Comparison of ENCODE assay signal across 9 cellular contexts in the genomic region with DNA sequence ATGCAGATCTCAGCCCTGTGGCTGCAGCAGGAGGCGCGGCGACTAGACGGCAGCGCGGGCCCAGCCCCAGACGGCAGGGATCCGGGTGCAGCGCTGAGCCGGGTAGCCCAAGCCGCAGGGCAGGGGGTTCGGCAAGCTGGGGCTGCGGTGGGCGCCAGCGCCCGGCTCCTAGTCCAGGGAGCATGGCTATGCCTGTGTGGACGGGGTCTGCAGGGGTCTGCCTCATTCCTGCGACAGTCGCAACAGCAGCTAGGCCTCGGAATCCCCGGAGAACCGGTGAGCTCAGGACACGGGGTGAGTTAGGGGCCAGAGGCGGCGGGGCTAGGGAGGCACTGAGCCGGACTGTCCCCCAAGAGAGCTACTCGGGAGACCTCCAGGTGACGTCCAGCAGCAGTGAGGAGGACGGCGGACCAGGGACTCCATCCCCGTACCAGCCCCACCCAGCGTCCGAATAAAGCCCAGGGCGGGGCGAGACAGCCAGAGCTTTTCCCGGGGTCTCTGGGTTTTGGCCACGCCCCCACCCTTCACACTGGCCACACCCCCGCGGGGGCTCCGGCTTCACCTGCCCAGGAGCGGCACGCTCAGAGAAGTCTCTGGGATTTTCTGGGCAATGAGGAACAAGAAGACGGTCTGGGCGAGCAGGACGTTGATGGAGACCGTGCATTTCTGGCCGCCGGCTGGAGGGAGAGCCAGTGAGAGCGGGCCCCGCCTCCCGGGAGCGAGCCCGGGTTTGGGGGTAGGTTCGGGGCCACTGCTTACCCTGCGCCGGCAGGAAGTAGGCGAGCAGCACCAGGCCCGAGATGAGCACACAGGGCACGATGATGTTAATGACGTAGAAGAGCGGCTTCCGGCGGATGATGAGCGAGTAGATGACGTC. TPM values are rescaled to one million over a fixed set of nuclear protein-coding genes. Genes with fewer than 3 reads are reported as not detected.
DNase-seq lines count a peak whose midpoint lies in the region; ATAC-seq and TF ChIP-seq lines count a peak whose summit lies in the region.
"Had no signal": no experiment of that assay in that cellular context is flagged by ENCODE, and none has a peak within 500 bp of the region (broad histone marks: within the 10 kb centered on the region; RNA-seq: fewer than 3 reads in every experiment).

No MANE protein-coding gene starts in this region.

- TF ChIP-seq CTCF in astrocyte of the cerebellum (IDR thresholded peaks at IDR 0.05; ENCODE audit: low read depth, low read length, missing control alignments) (no peak), right lobe of liver (IDR thresholded peaks at IDR 0.05) (no peak), BE2C (IDR thresholded peaks at IDR 0.05; ENCODE audit: low read depth, low read length) (no peak)

- in situ Hi-C loops in astrocyte of the cerebellum (cut with HindIII; ENCODE audit: low sequenced_read_pairs), result no loop called here

- CTCF ChIA-PET in T-cell (lab: Charles Lee), result interaction anchor here in 1 of 2 donors (1.1 to 1.7 kb wide), 2 partner anchors 135 to 191 kb away, joined by 4 to 7 read pairs; partner anchors contain the start of gene ARRB2

- POLR2A ChIA-PET in T-cell (lab: Charles Lee), result no interaction called here

- H3K27me3 ChIP-seq in right lobe of liver, result no peaks in the 10 kb centered on the region
- no peaks in the 10 kb centered on the region for H3K27me3 ChIP-seq in BE2C

- intact Hi-C loops in right lobe of liver (cut with DNase I), result loop anchor here in 1 of 2 donors (5.0 kb wide), 1 partner anchor 162 kb away; no protein-coding TSS in a partner anchor

- 70% methylated on average over 20 of the region's 65 CpGs for WGBS in right lobe of liver (ENCODE audit: insufficient coverage, low coverage, low lambda C conversion rate, missing lambda C conversion rate)

- H3K4me3 ChIP-seq in astrocyte of the cerebellum (ENCODE audit: low read depth, low read length) (peak overlapping the region; percentile 5), right lobe of liver (peak overlapping the region; percentile 27 to 60 (median 52)), BE2C (ENCODE audit: low read depth, low read length) (no peak overlapping the region)

- H3K36me3 ChIP-seq in right lobe of liver (peaks cover 0 to 14% (median 0%) of the 10 kb centered on the region in 4 donors), BE2C (no peaks in the 10 kb centered on the region; the same call in 1 of the 2 replicates)

- H3K36me3 Mint-ChIP-seq in T-cell, result peaks cover 15% of the 10 kb centered on the region

- peaks cover 0 to 32% (median 13%) of the 10 kb centered on the region in 4 donors for H3K4me1 ChIP-seq in right lobe of liver
- H3K4me1 ChIP-seq in BE2C, result no peaks in the 10 kb centered on the region

- H3K4me3 Mint-ChIP-seq in T-cell, result peak overlapping the region; percentile 83 to 90 (median 88)

- H3K9me3 Mint-ChIP-seq in T-cell, result no peaks in the 10 kb centered on the region

- DNase-seq in T-cell (peak in 33 of 34 experiments; percentile 35 to 85 (median 73)), astrocyte of the cerebellum (ENCODE audit: low read depth) (no peak), right lobe of liver (peak in 2 of 3 donors; percentile 48 to 74), BE2C (no peak), NCI-H510A (lab: John Stamatoyannopoulos, UW) (no peak), AG20443 (ENCODE audit: low spot score) (no peak)

- H3K9me3 ChIP-seq in right lobe of liver (no peaks in the 10 kb centered on the region), BE2C (no peaks in the 10 kb centered on the region)
- H3K9me3 ChIP-seq: ascending aorta had no signal

- peak overlapping the region in 1 of 3 donors; percentile 62 for H3K27ac ChIP-seq in right lobe of liver
- H3K27ac ChIP-seq in temporal lobe (ENCODE audit: low read depth, low read length), result peak overlapping the region; percentile 73

- peak overlapping the region; percentile 46 to 73 for H3K27ac Mint-ChIP-seq in T-cell

- ATAC-seq in T-cell (replicated peaks in 1 of 4) (peak in 3 of 4 experiments; percentile 11 to 35 (median 14)), right lobe of liver (peak in 1 of 4 donors; percentile 5), GM19351 (IDR thresholded peaks at IDR 0.05; ENCODE audit: unreplicated experiment) (no peak)

- no peaks in the 10 kb centered on the region for H3K27me3 Mint-ChIP-seq in T-cell

- peaks cover 38 to 47% (median 38%) of the 10 kb centered on the region in 3 donors for H3K4me1 Mint-ChIP-seq in T-cell

- no peak for TF ChIP-seq POLR2A in right lobe of liver (IDR thresholded peaks at IDR 0.05)

RNA-seq across cellular contexts. Expression of gene C17orf107, which starts 1.1 kb away (rescaled TPM):
- total RNA-seq in T-cell (10 to 100 TPM in 2 of 5 donors, 1 to 10 TPM in 3; 3.1 to 41.1 (median 4.1) TPM), right lobe of liver (1 to 10 TPM; 1.6 to 4.0 (median 3.2) TPM), temporal lobe (3.7 TPM)
- polyA plus RNA-seq in BE2C (2012; ENCODE audit: insufficient read depth, insufficient read length, low read depth), result 0.52 TPM
- total RNA-seq: ascending aorta had no signal

RNA-seq across cellular contexts. Expression of gene CHRNE, which starts 2.4 kb away (rescaled TPM):
- total RNA-seq in T-cell (1 to 10 TPM in 3 of 5 donors, under 1 TPM in 2; 0.73 to 3.5 (median 1.3) TPM), right lobe of liver (1 to 10 TPM; 1.4 to 2.9 (median 2.0) TPM), temporal lobe (0.25 TPM)
- not detected for polyA plus RNA-seq in BE2C (2012; ENCODE audit: insufficient read depth, insufficient read length, low read depth)
- total RNA-seq: ascending aorta had no signal

RNA-seq across cellular contexts. Expression of gene GP1BA, which starts 31.6 kb away (rescaled TPM):
- total RNA-seq in T-cell, result under 1 TPM in 1 of 5 donors, not detected in 4; 0.40 TPM
- under 1 TPM in 3 of 6 experiments, not detected in 3; 0.13 to 0.20 (median 0.15) TPM for total RNA-seq in right lobe of liver
- total RNA-seq in temporal lobe, result not detected
- 0.68 TPM for polyA plus RNA-seq in BE2C (2012; ENCODE audit: insufficient read depth, insufficient read length, low read depth)
- total RNA-seq: ascending aorta had no signal

RNA-seq across cellular contexts. Expression of gene SLC25A11, which starts 39.4 kb away (rescaled TPM):
- total RNA-seq in T-cell, result 10 to 100 TPM; 30.9 to 51.6 (median 47.0) TPM
- 10 to 100 TPM; 32.6 to 64.2 (median 41.0) TPM for total RNA-seq in right lobe of liver
- 41.8 TPM for total RNA-seq in temporal lobe
- polyA plus RNA-seq in BE2C (2012; ENCODE audit: insufficient read depth, insufficient read length, low read depth), result 80.7 TPM

RNA-seq across cellular contexts. Expression of gene RNF167, which starts 39.6 kb away (rescaled TPM):
- total RNA-seq in T-cell, result 100 to 1,000 TPM; 109 to 158 (median 135) TPM
- total RNA-seq in right lobe of liver, result 10 to 100 TPM; 52.1 to 73.5 (median 57.5) TPM
- 12.8 TPM for total RNA-seq in temporal lobe
- 87.9 TPM for polyA plus RNA-seq in BE2C (2012; ENCODE audit: insufficient read depth, insufficient read length, low read depth)

Comparison
In these comparisons a context has a peak if more than half of its experiments do, and no peak if none do; other contexts are left out.
1. DNase-seq: peak in T-cell (33 of 34) and right lobe of liver (2 of 3); none in astrocyte of the cerebellum (single experiment), BE2C (single experiment), NCI-H510A (single experiment) and AG20443 (single experiment).